1 cellular context compared by ENCODE assay signal in the genomic region with DNA sequence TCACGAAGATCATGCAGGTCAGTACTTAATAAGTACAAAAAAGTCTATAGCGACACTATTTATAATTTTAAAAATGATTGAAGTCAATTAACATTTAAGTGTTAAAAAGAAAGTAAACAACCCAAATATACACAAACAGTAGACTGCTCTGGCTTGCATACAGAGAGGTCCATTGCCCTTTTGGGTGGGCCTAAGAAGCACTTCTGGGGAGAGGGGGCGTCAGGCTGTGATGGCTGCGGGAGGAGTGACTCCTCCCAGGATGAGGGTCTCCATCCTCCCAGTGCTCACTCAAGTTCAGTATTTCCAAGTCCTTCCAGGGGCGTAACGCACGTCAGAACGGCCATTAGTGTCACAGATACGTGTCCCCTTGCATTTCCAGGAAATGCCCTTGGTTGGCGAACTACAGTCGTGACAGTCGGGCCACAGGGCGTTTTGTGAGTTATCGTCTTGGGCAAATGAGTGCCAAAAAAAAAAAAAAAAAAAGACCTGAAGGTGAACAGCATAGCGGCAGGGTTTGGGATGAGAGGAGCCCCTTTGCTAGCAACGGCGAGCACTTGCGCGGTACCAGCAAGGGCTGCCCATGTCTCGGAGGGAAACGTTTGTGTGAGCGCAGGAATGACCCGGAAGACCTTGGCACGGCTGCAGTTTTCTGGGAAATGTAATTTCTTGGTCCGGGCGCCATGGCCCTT.
A peak's percentile ranks its signal among the peaks of the same experiment; 100 is the strongest.
TF ChIP-seq lines count a peak whose summit lies in the region.

Gene SCGB2B2 (minus strand): TSS at position 463 of the 689 bp plus-strand sequence. CDS start 82,596 bp downstream, outside the sequence.

TF ChIP-seq in WTC11, 78 proteins besides CTCF, POLR2A, EP300 and RAD21 (continued from another document):
- TF ChIP-seq GABPB1 (CRISPR knock-in tag; IDR thresholded peaks at IDR 0.05) (peak; percentile 35; the same call in 1 of the 2 replicates), SMAD4 (CRISPR knock-in tag; IDR thresholded peaks at IDR 0.05) (no peak), ZBTB43 (CRISPR knock-in tag; IDR thresholded peaks at IDR 0.05) (0 out of 2 replicates have a peak, but pooled peaks have one; percentile 9), FOXJ3 (CRISPR knock-in tag; IDR thresholded peaks at IDR 0.05; ENCODE audit: borderline replicate concordance) (no peak), HMGA2 (CRISPR knock-in tag; IDR thresholded peaks at IDR 0.05) (no peak), ZNF263 (CRISPR knock-in tag; IDR thresholded peaks at IDR 0.05; ENCODE audit: low read depth) (peak; percentile 95), IRF2 (CRISPR knock-in tag; IDR thresholded peaks at IDR 0.05; ENCODE audit: borderline replicate concordance, low read depth) (no peak), E2F5 (CRISPR knock-in tag; IDR thresholded peaks at IDR 0.05) (no peak), SP1 (CRISPR knock-in tag; conservative IDR thresholded peaks at IDR 0.05) (no peak), E2F1 (CRISPR knock-in tag; IDR thresholded peaks at IDR 0.05) (no peak), TEAD4 (CRISPR knock-in tag; IDR thresholded peaks at IDR 0.05) (no peak), TEAD1 (CRISPR knock-in tag; IDR thresholded peaks at IDR 0.05) (no peak)
- TF ChIP-seq, protein P1, sequence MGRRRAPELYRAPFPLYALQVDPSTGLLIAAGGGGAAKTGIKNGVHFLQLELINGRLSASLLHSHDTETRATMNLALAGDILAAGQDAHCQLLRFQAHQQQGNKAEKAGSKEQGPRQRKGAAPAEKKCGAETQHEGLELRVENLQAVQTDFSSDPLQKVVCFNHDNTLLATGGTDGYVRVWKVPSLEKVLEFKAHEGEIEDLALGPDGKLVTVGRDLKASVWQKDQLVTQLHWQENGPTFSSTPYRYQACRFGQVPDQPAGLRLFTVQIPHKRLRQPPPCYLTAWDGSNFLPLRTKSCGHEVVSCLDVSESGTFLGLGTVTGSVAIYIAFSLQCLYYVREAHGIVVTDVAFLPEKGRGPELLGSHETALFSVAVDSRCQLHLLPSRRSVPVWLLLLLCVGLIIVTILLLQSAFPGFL (CRISPR knock-in tag; IDR thresholded peaks at IDR 0.05; ENCODE audit: borderline replicate concordance), result no peak
- TF ChIP-seq, protein P2, sequence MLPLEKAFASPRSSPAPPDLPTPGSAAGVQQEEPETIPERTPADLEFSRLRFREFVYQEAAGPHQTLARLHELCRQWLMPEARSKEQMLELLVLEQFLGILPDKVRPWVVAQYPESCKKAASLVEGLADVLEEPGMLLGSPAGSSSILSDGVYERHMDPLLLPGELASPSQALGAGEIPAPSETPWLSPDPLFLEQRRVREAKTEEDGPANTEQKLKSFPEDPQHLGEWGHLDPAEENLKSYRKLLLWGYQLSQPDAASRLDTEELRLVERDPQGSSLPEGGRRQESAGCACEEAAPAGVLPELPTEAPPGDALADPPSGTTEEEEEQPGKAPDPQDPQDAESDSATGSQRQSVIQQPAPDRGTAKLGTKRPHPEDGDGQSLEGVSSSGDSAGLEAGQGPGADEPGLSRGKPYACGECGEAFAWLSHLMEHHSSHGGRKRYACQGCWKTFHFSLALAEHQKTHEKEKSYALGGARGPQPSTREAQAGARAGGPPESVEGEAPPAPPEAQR (CRISPR knock-in tag; IDR thresholded peaks at IDR 0.05), result no peak
- TF ChIP-seq, protein P3, sequence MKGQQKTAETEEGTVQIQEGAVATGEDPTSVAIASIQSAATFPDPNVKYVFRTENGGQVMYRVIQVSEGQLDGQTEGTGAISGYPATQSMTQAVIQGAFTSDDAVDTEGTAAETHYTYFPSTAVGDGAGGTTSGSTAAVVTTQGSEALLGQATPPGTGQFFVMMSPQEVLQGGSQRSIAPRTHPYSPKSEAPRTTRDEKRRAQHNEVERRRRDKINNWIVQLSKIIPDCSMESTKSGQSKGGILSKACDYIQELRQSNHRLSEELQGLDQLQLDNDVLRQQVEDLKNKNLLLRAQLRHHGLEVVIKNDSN (CRISPR knock-in tag; IDR thresholded peaks at IDR 0.05), result no peak
TF ChIP-seq in WTC11: peak in this region for 4.
